In genomic region chr18:46054956-46055831, GRCh38 we compare ENCODE assay signal across 14 cellular contexts. TPM values are rescaled to one million over a fixed set of nuclear protein-coding genes. Genes with fewer than 3 reads are reported as not detected.
DNase-seq lines count a peak whose midpoint lies in the region; ATAC-seq and TF ChIP-seq lines count a peak whose summit lies in the region.
"Had no signal": no experiment of that assay in that cellular context is flagged by ENCODE, and none has a peak within 500 bp of the region (broad histone marks: within the 10 kb centered on the region; RNA-seq: fewer than 3 reads in every experiment).

No MANE protein-coding gene starts in this region.

- intact Hi-C loops in CD4-positive, alpha-beta memory T cell (cut with micrococcal nuclease): no loop called here
- intact Hi-C loops in body of pancreas (cut with DNase I): no loop called here

- 71 to 79% methylated on average over 6 of the region's 6 CpGs for WGBS in body of pancreas, 2 donors

- ATAC-seq in GM18511 (IDR thresholded peaks at IDR 0.05; ENCODE audit: unreplicated experiment): peak; percentile 70
- peak; percentile 91 for ATAC-seq in central memory CD8-positive, alpha-beta T cell (replicated peaks; ENCODE audit: extremely low read depth, poor library complexity, severe bottlenecking)
- no peak for ATAC-seq in GM21825 (IDR thresholded peaks at IDR 0.05; ENCODE audit: unreplicated experiment)
- ATAC-seq in body of pancreas: no peak

- H3K4me1 Mint-ChIP-seq in CD4-positive, alpha-beta memory T cell: peaks cover 31 to 50% (median 40%) of the 10 kb centered on the region in 4 donors
- peaks cover 36% of the 10 kb centered on the region for H3K4me1 Mint-ChIP-seq in central memory CD8-positive, alpha-beta T cell

- no peaks in the 10 kb centered on the region for H3K27me3 Mint-ChIP-seq in CD4-positive, alpha-beta memory T cell
- H3K27me3 Mint-ChIP-seq in central memory CD8-positive, alpha-beta T cell: no peaks in the 10 kb centered on the region

- peak in 1 of 5 donors; percentile 21 for DNase-seq in CD4-positive, alpha-beta memory T cell
- DNase-seq in M059J (ENCODE audit: low read depth) (peak; percentile 24), hypothalamus (lab: John Stamatoyannopoulos, UW) (no peak), NCI-H510A (lab: John Stamatoyannopoulos, UW) (no peak), body of pancreas (no peak)
- DNase-seq in central memory CD8-positive, alpha-beta T cell (ENCODE audit: low spot score in 2 of 2): no peak
- DNase-seq: brain microvascular endothelial cell; Calu3; hippocampal formation; NCI-H1417 treated with DMSO at 0.1 percent for 48 hours; NCI-H748 treated with DMSO at 0.1 percent for 48 hours; stimulated activated CD4-positive, alpha-beta T cell treated with anti-CD3 and anti-CD28 coated beads, Interleukin-4, amount 100 ng/mL, for 24 hours had no signal

- peak overlapping the region; percentile 72 to 93 (median 89) for H3K27ac Mint-ChIP-seq in CD4-positive, alpha-beta memory T cell
- peak overlapping the region; percentile 86 for H3K27ac Mint-ChIP-seq in central memory CD8-positive, alpha-beta T cell (ENCODE audit: low read depth)

- TF ChIP-seq CTCF in body of pancreas (IDR thresholded peaks at IDR 0.05): no peak

- TF ChIP-seq POLR2A in body of pancreas (IDR thresholded peaks at IDR 0.05): no peak

- POLR2A ChIA-PET in CD4-positive, alpha-beta memory T cell (lab: Charles Lee; ENCODE audit: partially characterized antibody): interaction anchor here (0.7 to 2.0 kb wide), 5 partner anchors 12 to 58 kb away, joined by 3 to 12 read pairs (median 7); partner anchors contain the start of gene PSTPIP2

- peaks cover 29% of the 10 kb centered on the region for H3K4me1 ChIP-seq in CD4-positive, alpha-beta memory T cell (ENCODE audit: insufficient read depth, low read length)
- peaks cover 14% of the 10 kb centered on the region for H3K4me1 ChIP-seq in body of pancreas

- peak overlapping the region in 7 of 8 donors; percentile 21 to 74 (median 68) for H3K4me3 Mint-ChIP-seq in CD4-positive, alpha-beta memory T cell
- H3K4me3 Mint-ChIP-seq in central memory CD8-positive, alpha-beta T cell: peak overlapping the region; percentile 62

- peaks cover 0 to 1% (median 0%) of the 10 kb centered on the region in 8 donors for H3K9me3 Mint-ChIP-seq in CD4-positive, alpha-beta memory T cell
- H3K9me3 Mint-ChIP-seq in central memory CD8-positive, alpha-beta T cell: no peaks in the 10 kb centered on the region

- no peak overlapping the region for H3K4me3 ChIP-seq in CD4-positive, alpha-beta memory T cell (ENCODE audit: low read length in 2 of 2)
- H3K4me3 ChIP-seq in body of pancreas: no peak overlapping the region

- H3K36me3 Mint-ChIP-seq in CD4-positive, alpha-beta memory T cell: no peaks in the 10 kb centered on the region
- peaks cover 2% of the 10 kb centered on the region for H3K36me3 Mint-ChIP-seq in central memory CD8-positive, alpha-beta T cell (ENCODE audit: insufficient read depth)

- no peaks in the 10 kb centered on the region for H3K27me3 ChIP-seq in CD4-positive, alpha-beta memory T cell (ENCODE audit: insufficient read depth, low read length)
- H3K27me3 ChIP-seq in body of pancreas: no peaks in the 10 kb centered on the region
- H3K27me3 ChIP-seq: brain microvascular endothelial cell had no signal

- CTCF ChIA-PET in CD4-positive, alpha-beta memory T cell (lab: Charles Lee; ENCODE audit: partially characterized antibody): interaction anchor here (4.5 kb wide), 1 partner anchor 17 kb away, joined by 30 read pairs; the partner anchor contains the start of gene PSTPIP2

- no peaks in the 10 kb centered on the region for H3K9me3 ChIP-seq in CD4-positive, alpha-beta memory T cell (ENCODE audit: control insufficient read depth in 1 of 2, low read length in 2 of 2)
- no peaks in the 10 kb centered on the region for H3K9me3 ChIP-seq in body of pancreas

- no peak overlapping the region for H3K27ac ChIP-seq in CD4-positive, alpha-beta memory T cell (ENCODE audit: low read depth, low read length)
- no peak overlapping the region for H3K27ac ChIP-seq in body of pancreas
- H3K27ac ChIP-seq: brain microvascular endothelial cell had no signal

- H3K36me3 ChIP-seq in CD4-positive, alpha-beta memory T cell (ENCODE audit: insufficient read depth, low read length): no peaks in the 10 kb centered on the region
- H3K36me3 ChIP-seq in body of pancreas (replicated peaks in 1 of 2; ENCODE audit: insufficient read depth in 1 of 2, low read depth in 2 of 2): no peaks in the 10 kb centered on the region
- H3K36me3 ChIP-seq: brain microvascular endothelial cell had no signal

RNA-seq across cellular contexts. Expression of gene PSTPIP2, which starts 16.9 kb away (rescaled TPM):
- total RNA-seq in CD4-positive, alpha-beta memory T cell: 10 to 100 TPM; 13.3 to 14.0 TPM
- polyA plus RNA-seq in CD4-positive, alpha-beta memory T cell: 10 to 100 TPM; 10.9 to 19.7 TPM
- 0.76 and 1.3 TPM in 2 replicates for total RNA-seq in M059J (2014; rRNA removed; shearing (Covaris generic))
- total RNA-seq in body of pancreas: 1 to 10 TPM; 1.6 to 4.4 TPM

RNA-seq across cellular contexts. Expression of gene ATP5F1A, which starts 42.9 kb away (rescaled TPM):
- 100 to 1,000 TPM; 212 to 225 TPM for total RNA-seq in CD4-positive, alpha-beta memory T cell
- polyA plus RNA-seq in CD4-positive, alpha-beta memory T cell: 100 to 1,000 TPM; 443 to 681 TPM
- total RNA-seq in M059J (2014; rRNA removed; shearing (Covaris generic)): 526 and 639 TPM in 2 replicates
- total RNA-seq in body of pancreas: 100 to 1,000 TPM; 177 to 305 TPM

RNA-seq across cellular contexts. Expression of gene HAUS1, which starts 49.0 kb away (rescaled TPM):
- total RNA-seq in CD4-positive, alpha-beta memory T cell: 10 to 100 TPM; 23.2 to 23.3 TPM
- polyA plus RNA-seq in CD4-positive, alpha-beta memory T cell: 10 to 100 TPM; 39.6 to 82.6 TPM
- 185 and 299 TPM in 2 replicates for total RNA-seq in M059J (2014; rRNA removed; shearing (Covaris generic))
- total RNA-seq in body of pancreas: 10 to 100 TPM in 1 of 2 donors, 1 to 10 TPM in 1; 6.0 to 13.2 TPM

Comparison
In these comparisons a context has a peak if more than half of its experiments do, and no peak if none do; other contexts are left out.
1. ATAC-seq: peak in GM18511 (single experiment) and central memory CD8-positive, alpha-beta T cell (single experiment); none in GM21825 (single experiment) and body of pancreas (single experiment).